Comparison of ENCODE assay signal across 8 cellular contexts in genomic region chr14:24113379-24113800, GRCh38. TPM values are rescaled to one million over a fixed set of nuclear protein-coding genes. Genes with fewer than 3 reads are reported as not detected.
DNase-seq lines count a peak whose midpoint lies in the region; ATAC-seq and TF ChIP-seq lines count a peak whose summit lies in the region.

No MANE protein-coding gene starts in this region.

- H3K4me1 ChIP-seq in GM23338 (ENCODE audit: insufficient read depth): peaks cover 6% of the 10 kb centered on the region

- peaks cover 4% of the 10 kb centered on the region; the same call in 1 of the 2 replicates for H3K36me3 ChIP-seq in GM23338 (ENCODE audit: insufficient read depth)

- H3K4me1 Mint-ChIP-seq in GM23338 (peaks cover 16% of the 10 kb centered on the region), T-cell (peaks cover 34 to 46% (median 37%) of the 10 kb centered on the region in 3 donors)

- H3K27me3 ChIP-seq in GM23338 (ENCODE audit: insufficient read depth): no peaks in the 10 kb centered on the region

- H3K9me2 ChIP-seq in GM23338 (ENCODE audit: insufficient read depth): no peaks in the 10 kb centered on the region

- peaks cover 6% of the 10 kb centered on the region; the same call in 1 of the 2 replicates for H3F3A ChIP-seq in GM23338 (replicated peaks; ENCODE audit: low read depth)

- peak overlapping the region; percentile 94; the same call in 1 of the 2 replicates for H3K27ac ChIP-seq in GM23338 (ENCODE audit: low read depth)

- ATAC-seq in GM23338: no peak
- no peak for ATAC-seq in T-cell (replicated peaks in 1 of 4)
- ATAC-seq in GM19324 (IDR thresholded peaks at IDR 0.05; ENCODE audit: low FRiP score, unreplicated experiment): no peak
- ATAC-seq in GM19351 (IDR thresholded peaks at IDR 0.05; ENCODE audit: unreplicated experiment): no peak

- H3K4me3 ChIP-seq in GM23338 (peak overlapping the region; percentile 77), foreskin fibroblast (ENCODE audit: low read depth in 1 of 2, low read length in 2 of 2) (peak overlapping the region; percentile 82 to 92), skeletal muscle cell (ENCODE audit: low read depth, low read length) (peak overlapping the region; percentile 82)

- peaks cover 23% of the 10 kb centered on the region for H3K27me3 Mint-ChIP-seq in GM23338 (ENCODE audit: insufficient read depth, low read depth, poor library complexity)
- H3K27me3 Mint-ChIP-seq in T-cell: no peaks in the 10 kb centered on the region

- no peaks in the 10 kb centered on the region; the same call in none of the 2 replicates for H4K20me1 ChIP-seq in GM23338 (replicated peaks; ENCODE audit: insufficient read depth)

- POLR2A ChIA-PET in T-cell (lab: Charles Lee): interaction anchor here (0.7 to 2.4 kb wide), 4 partner anchors 28 to 82 kb away, joined by 3 to 23 read pairs (median 8); partner anchors contain the start of genes EMC9 (in 1 of the 2), PSME2 (in 1 of the 2), RNF31 (in 1 of the 2) and TM9SF1 (in 1 of the 2)

- peaks cover 14% of the 10 kb centered on the region for H3K36me3 Mint-ChIP-seq in GM23338 (ENCODE audit: low read depth)
- H3K36me3 Mint-ChIP-seq in T-cell: peaks cover 24% of the 10 kb centered on the region

- DNase-seq in GM23338 (ENCODE audit: low spot score): no peak
- DNase-seq in T-cell: no peak
- no peak for DNase-seq in foreskin fibroblast
- no peak for DNase-seq in skeletal muscle cell (ENCODE audit: low read depth)
- DNase-seq in GDM1 (lab: John Stamatoyannopoulos, UW): no peak
- no peak for DNase-seq in hepatic stellate cell (ENCODE audit: low spot score)

- H3K4me2 ChIP-seq in GM23338: peak overlapping the region; percentile 96

- H3K27ac Mint-ChIP-seq in GM23338 (peak overlapping the region; percentile 99), T-cell (peak overlapping the region; percentile 98)

- H3K79me2 ChIP-seq in GM23338 (replicated peaks; ENCODE audit: insufficient read depth): peaks cover 11% of the 10 kb centered on the region

- TF ChIP-seq CTCF in GM23338 (conservative IDR thresholded peaks at IDR 0.05; ENCODE audit: low read depth in 2 of 2) (no peak), foreskin fibroblast (IDR thresholded peaks at IDR 0.05; ENCODE audit: low read depth, low read length) (no peak)

- peak overlapping the region; percentile 93 for H3K4me3 Mint-ChIP-seq in GM23338
- H3K4me3 Mint-ChIP-seq in T-cell: peak overlapping the region; percentile 90 to 94 (median 93)

- peaks cover 3% of the 10 kb centered on the region; the same call in 1 of the 3 replicates for H3K9me3 Mint-ChIP-seq in GM23338
- H3K9me3 Mint-ChIP-seq in T-cell: no peaks in the 10 kb centered on the region

- peak overlapping the region; percentile 95 for H2AFZ ChIP-seq in GM23338

- CTCF ChIA-PET in T-cell (lab: Charles Lee): interaction anchor here (0.6 to 2.6 kb wide), 12 partner anchors 8 to 481 kb away, joined by 3 to 24 read pairs (median 4); partner anchors contain the start of genes EMC9 (in 1 of the 2), PSME2 (in 1 of the 2), RNF31 (in 1 of the 2) and TINF2 (in 1 of the 2)

TF ChIP-seq in GM23338, 12 proteins besides CTCF, POLR2A, EP300 and RAD21:
- no peak for TF ChIP-seq ZNF462 (CRISPR knock-in tag; IDR thresholded peaks at IDR 0.05)
- no peak for TF ChIP-seq STAT1 (IDR thresholded peaks at IDR 0.05; ENCODE audit: unreplicated experiment)

RNA-seq across cellular contexts. Expression of gene DCAF11, which starts 1.2 kb away (rescaled TPM):
- 78.7 and 93.2 TPM in 2 replicates for total RNA-seq in GM23338 (2014; rRNA removed; shearing (Covaris generic))
- polyA plus RNA-seq in GM23338 (2016; fragmentation: Nextera tagmentation; extraction: Ambion mirVana): 18.6 and 19.0 TPM in 2 replicates
- total RNA-seq in T-cell: 10 to 100 TPM; 78.5 to 94.1 (median 89.6) TPM

RNA-seq across cellular contexts. Expression of gene NRL, which starts 1.4 kb away (rescaled TPM):
- 2.2 and 5.2 TPM in 2 replicates for total RNA-seq in GM23338 (2014; rRNA removed; shearing (Covaris generic))
- polyA plus RNA-seq in GM23338 (2016; fragmentation: Nextera tagmentation; extraction: Ambion mirVana): 1.4 and 1.8 TPM in 2 replicates
- 1 to 10 TPM; 1.9 to 3.7 (median 3.4) TPM for total RNA-seq in T-cell

RNA-seq across cellular contexts. Expression of gene FITM1, which starts 17.1 kb away (rescaled TPM):
- not detected in 2 replicates for total RNA-seq in GM23338 (2014; rRNA removed; shearing (Covaris generic))
- 0.53 and 0.57 TPM in 2 replicates for polyA plus RNA-seq in GM23338 (2016; fragmentation: Nextera tagmentation; extraction: Ambion mirVana)
- total RNA-seq in T-cell: 1 to 10 TPM; 2.5 to 3.5 (median 3.2) TPM

RNA-seq across cellular contexts. Expression of gene PCK2, which starts 19.3 kb away (rescaled TPM):
- 103 and 112 TPM in 2 replicates for total RNA-seq in GM23338 (2014; rRNA removed; shearing (Covaris generic))
- polyA plus RNA-seq in GM23338 (2016; fragmentation: Nextera tagmentation; extraction: Ambion mirVana): 53.5 and 57.9 TPM in 2 replicates
- 10 to 100 TPM; 11.8 to 35.5 (median 29.4) TPM for total RNA-seq in T-cell

RNA-seq across cellular contexts. Expression of gene PSME1, which starts 22.6 kb away (rescaled TPM):
- 53.9 and 61.1 TPM in 2 replicates for total RNA-seq in GM23338 (2014; rRNA removed; shearing (Covaris generic))
- 215 and 220 TPM in 2 replicates for polyA plus RNA-seq in GM23338 (2016; fragmentation: Nextera tagmentation; extraction: Ambion mirVana)
- total RNA-seq in T-cell: 100 to 1,000 TPM; 221 to 291 (median 259) TPM
